22 cellular contexts compared by ENCODE assay signal in the genomic region with DNA sequence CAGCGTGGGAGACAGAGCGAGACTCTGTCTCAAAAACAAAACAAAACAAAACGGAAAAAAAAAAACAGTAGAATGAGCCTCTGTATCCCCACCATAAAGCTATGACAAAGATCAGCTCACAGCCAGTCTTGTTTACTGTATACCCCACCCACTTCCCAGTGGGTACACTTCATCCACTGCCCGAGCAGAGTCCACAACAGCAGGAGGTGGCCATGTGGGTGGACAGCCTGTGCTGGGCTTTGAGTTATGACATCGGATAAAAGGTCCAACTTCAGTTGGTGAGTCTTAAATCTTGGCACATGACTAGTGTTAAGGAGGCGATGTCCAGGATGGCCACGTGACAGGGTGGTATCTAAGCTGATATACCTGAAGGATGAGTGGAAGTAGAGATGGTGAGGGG. TPM values are rescaled to one million over a fixed set of nuclear protein-coding genes. Genes with fewer than 3 reads are reported as not detected.
A peak's percentile ranks its signal among the peaks of the same experiment; 100 is the strongest.
DNase-seq lines count a peak whose midpoint lies in the region; ATAC-seq and TF ChIP-seq lines count a peak whose summit lies in the region.
"Had no signal": no experiment of that assay in that cellular context is flagged by ENCODE, and none has a peak within 500 bp of the region (broad histone marks: within the 10 kb centered on the region; RNA-seq: fewer than 3 reads in every experiment).

No MANE protein-coding gene starts in this region.

- TF ChIP-seq RAD21 in Ishikawa (IDR thresholded peaks at IDR 0.05; ENCODE audit: low read depth): no peak

- 43% methylated on average over 7 of the region's 7 CpGs for WGBS in right lobe of liver (ENCODE audit: insufficient coverage, low coverage, low lambda C conversion rate, missing lambda C conversion rate)
- 42 to 81% methylated on average over 7 of the region's 7 CpGs for WGBS in sigmoid colon, 2 donors

- H3K4me1 ChIP-seq in right lobe of liver: peaks cover 0 to 10% (median 4%) of the 10 kb centered on the region in 4 donors
- H3K4me1 ChIP-seq in sigmoid colon: no peaks in the 10 kb centered on the region
- H3K4me1 ChIP-seq: SJCRH30 had no signal

- TF ChIP-seq POLR2A in right lobe of liver (IDR thresholded peaks at IDR 0.05) (no peak), sigmoid colon (IDR thresholded peaks at IDR 0.05) (no peak)

- H3K9me3 ChIP-seq in right lobe of liver: no peaks in the 10 kb centered on the region
- H3K9me3 ChIP-seq in sigmoid colon: no peaks in the 10 kb centered on the region
- H3K9me3 ChIP-seq: MG63, SJCRH30 had no signal

- peak; percentile 28 for DNase-seq in chondrocyte (ENCODE audit: low spot score)
- peak in 2 of 3 donors; percentile 46 to 76 for DNase-seq in right lobe of liver
- DNase-seq in sigmoid colon: peak; percentile 11
- no peak for DNase-seq in 8988T
- DNase-seq in activated naive CD4-positive, alpha-beta T cell treated with anti-CD3 and anti-CD28 coated beads, Interleukin-2, amount 10 ng/mL, durations not matched to agents 7 days and 5 days: no peak
- DNase-seq in NCI-H1436 (lab: John Stamatoyannopoulos, UW): no peak
- no peak for DNase-seq in foreskin melanocyte
- DNase-seq: ACHN; C1 segment of cervical spinal cord; CD8-positive, alpha-beta memory T cell; DMS53; GDM1; MG63; NCI-H1048; NCI-H1417 treated with DMSO at 0.1 percent for 48 hours; NCI-H1930; NCI-H2227 treated with DMSO at 0.1 percent for 48 hours; NCI-H510A treated with DMSO at 0.1 percent for 48 hours; NCI-H748 treated with DMSO at 0.1 percent for 48 hours; SJCRH30 had no signal

- H3K36me3 Mint-ChIP-seq in chondrocyte (ENCODE audit: low read depth): peaks cover 13% of the 10 kb centered on the region
- H3K36me3 Mint-ChIP-seq in activated naive CD4-positive, alpha-beta T cell treated with anti-CD3 and anti-CD28 coated beads, Interleukin-2, amount 10 ng/mL, durations not matched to agents 7 days and 5 days: no peaks in the 10 kb centered on the region
- H3K36me3 Mint-ChIP-seq: CD8-positive, alpha-beta memory T cell had no signal

- TF ChIP-seq CTCF in chondrocyte (IDR thresholded peaks at IDR 0.05) (no peak), right lobe of liver (IDR thresholded peaks at IDR 0.05) (no peak), sigmoid colon (IDR thresholded peaks at IDR 0.05) (no peak)

- H3K27ac Mint-ChIP-seq in chondrocyte (ENCODE audit: unreplicated experiment): no peak overlapping the region
- H3K27ac Mint-ChIP-seq in activated naive CD4-positive, alpha-beta T cell treated with anti-CD3 and anti-CD28 coated beads, Interleukin-2, amount 10 ng/mL, durations not matched to agents 7 days and 5 days: no peak overlapping the region

- H3K4me3 ChIP-seq in right lobe of liver (no peak overlapping the region), sigmoid colon (no peak overlapping the region)
- H3K4me3 ChIP-seq: MG63, SJCRH30 had no signal

- no peaks in the 10 kb centered on the region for H3K9me3 Mint-ChIP-seq in chondrocyte (ENCODE audit: low read depth)
- no peaks in the 10 kb centered on the region for H3K9me3 Mint-ChIP-seq in activated naive CD4-positive, alpha-beta T cell treated with anti-CD3 and anti-CD28 coated beads, Interleukin-2, amount 10 ng/mL, durations not matched to agents 7 days and 5 days
- H3K9me3 Mint-ChIP-seq: CD8-positive, alpha-beta memory T cell had no signal

- H3K27me3 Mint-ChIP-seq in chondrocyte (ENCODE audit: low read depth): no peaks in the 10 kb centered on the region
- peaks cover 3% of the 10 kb centered on the region for H3K27me3 Mint-ChIP-seq in activated naive CD4-positive, alpha-beta T cell treated with anti-CD3 and anti-CD28 coated beads, Interleukin-2, amount 10 ng/mL, durations not matched to agents 7 days and 5 days
- H3K27me3 Mint-ChIP-seq: CD8-positive, alpha-beta memory T cell had no signal

- ATAC-seq in right lobe of liver: peak; percentile 72 to 91 (median 82)
- ATAC-seq: HCT116 had no signal

- H3K27ac ChIP-seq in right lobe of liver (peak overlapping the region in 1 of 3 donors; percentile 57), sigmoid colon (no peak overlapping the region)
- H3K27ac ChIP-seq: SJCRH30 had no signal

- H3K4me1 Mint-ChIP-seq in chondrocyte (ENCODE audit: low read depth): no peaks in the 10 kb centered on the region
- no peaks in the 10 kb centered on the region for H3K4me1 Mint-ChIP-seq in activated naive CD4-positive, alpha-beta T cell treated with anti-CD3 and anti-CD28 coated beads, Interleukin-2, amount 10 ng/mL, durations not matched to agents 7 days and 5 days
- H3K4me1 Mint-ChIP-seq: CD8-positive, alpha-beta memory T cell had no signal

- TF ChIP-seq EP300 in Ishikawa (IDR thresholded peaks at IDR 0.05; ENCODE audit: borderline replicate concordance) (no peak), sigmoid colon (IDR thresholded peaks at IDR 0.05) (no peak)

- H3K36me3 ChIP-seq in right lobe of liver: peaks cover 4 to 100% (median 51%) of the 10 kb centered on the region in 4 donors
- H3K36me3 ChIP-seq in sigmoid colon: peaks cover 32 to 100% (median 67%) of the 10 kb centered on the region in 4 donors
- H3K36me3 ChIP-seq: SJCRH30 had no signal

- H3K4me3 Mint-ChIP-seq in chondrocyte (ENCODE audit: unreplicated experiment): no peak overlapping the region
- no peak overlapping the region for H3K4me3 Mint-ChIP-seq in activated naive CD4-positive, alpha-beta T cell treated with anti-CD3 and anti-CD28 coated beads, Interleukin-2, amount 10 ng/mL, durations not matched to agents 7 days and 5 days
- H3K4me3 Mint-ChIP-seq: CD8-positive, alpha-beta memory T cell had no signal

- intact Hi-C loops in right lobe of liver (cut with DNase I) (no loop called here), sigmoid colon (cut with DNase I) (no loop called here)

- H3K27me3 ChIP-seq in right lobe of liver: no peaks in the 10 kb centered on the region
- H3K27me3 ChIP-seq in sigmoid colon: no peaks in the 10 kb centered on the region
- H3K27me3 ChIP-seq: MG63, SJCRH30 had no signal

- CTCF ChIA-PET in activated naive CD4-positive, alpha-beta T cell treated with anti-CD3 and anti-CD28 coated beads, Interleukin-2, amount 10 ng/mL, durations not matched to agents 7 days and 5 days (lab: Charles Lee): interaction anchor here (1.1 kb wide), 1 partner anchor 355 kb away, joined by 3 read pairs; no protein-coding TSS in a partner anchor

TF ChIP-seq in Ishikawa, 13 proteins besides CTCF, POLR2A, EP300 and RAD21:
- TF ChIP-seq ZBTB7A (IDR thresholded peaks at IDR 0.05; ENCODE audit: low read depth) (no peak), YY1 (IDR thresholded peaks at IDR 0.05; ENCODE audit: low read depth) (no peak), NFIC (IDR thresholded peaks at IDR 0.05) (no peak), TEAD4 (IDR thresholded peaks at IDR 0.05) (no peak), TCF12 (IDR thresholded peaks at IDR 0.05; ENCODE audit: low read depth) (no peak), FOXM1 (IDR thresholded peaks at IDR 0.05; ENCODE audit: borderline replicate concordance, low read depth) (no peak), CEBPB (IDR thresholded peaks at IDR 0.05) (no peak), EGR1 (IDR thresholded peaks at IDR 0.05) (peak; percentile 65), TAF1 (IDR thresholded peaks at IDR 0.05; ENCODE audit: low read depth) (no peak)
- TF ChIP-seq, protein P1, sequence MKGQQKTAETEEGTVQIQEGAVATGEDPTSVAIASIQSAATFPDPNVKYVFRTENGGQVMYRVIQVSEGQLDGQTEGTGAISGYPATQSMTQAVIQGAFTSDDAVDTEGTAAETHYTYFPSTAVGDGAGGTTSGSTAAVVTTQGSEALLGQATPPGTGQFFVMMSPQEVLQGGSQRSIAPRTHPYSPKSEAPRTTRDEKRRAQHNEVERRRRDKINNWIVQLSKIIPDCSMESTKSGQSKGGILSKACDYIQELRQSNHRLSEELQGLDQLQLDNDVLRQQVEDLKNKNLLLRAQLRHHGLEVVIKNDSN (IDR thresholded peaks at IDR 0.05): peak; percentile 73
- TF ChIP-seq, protein P2, sequence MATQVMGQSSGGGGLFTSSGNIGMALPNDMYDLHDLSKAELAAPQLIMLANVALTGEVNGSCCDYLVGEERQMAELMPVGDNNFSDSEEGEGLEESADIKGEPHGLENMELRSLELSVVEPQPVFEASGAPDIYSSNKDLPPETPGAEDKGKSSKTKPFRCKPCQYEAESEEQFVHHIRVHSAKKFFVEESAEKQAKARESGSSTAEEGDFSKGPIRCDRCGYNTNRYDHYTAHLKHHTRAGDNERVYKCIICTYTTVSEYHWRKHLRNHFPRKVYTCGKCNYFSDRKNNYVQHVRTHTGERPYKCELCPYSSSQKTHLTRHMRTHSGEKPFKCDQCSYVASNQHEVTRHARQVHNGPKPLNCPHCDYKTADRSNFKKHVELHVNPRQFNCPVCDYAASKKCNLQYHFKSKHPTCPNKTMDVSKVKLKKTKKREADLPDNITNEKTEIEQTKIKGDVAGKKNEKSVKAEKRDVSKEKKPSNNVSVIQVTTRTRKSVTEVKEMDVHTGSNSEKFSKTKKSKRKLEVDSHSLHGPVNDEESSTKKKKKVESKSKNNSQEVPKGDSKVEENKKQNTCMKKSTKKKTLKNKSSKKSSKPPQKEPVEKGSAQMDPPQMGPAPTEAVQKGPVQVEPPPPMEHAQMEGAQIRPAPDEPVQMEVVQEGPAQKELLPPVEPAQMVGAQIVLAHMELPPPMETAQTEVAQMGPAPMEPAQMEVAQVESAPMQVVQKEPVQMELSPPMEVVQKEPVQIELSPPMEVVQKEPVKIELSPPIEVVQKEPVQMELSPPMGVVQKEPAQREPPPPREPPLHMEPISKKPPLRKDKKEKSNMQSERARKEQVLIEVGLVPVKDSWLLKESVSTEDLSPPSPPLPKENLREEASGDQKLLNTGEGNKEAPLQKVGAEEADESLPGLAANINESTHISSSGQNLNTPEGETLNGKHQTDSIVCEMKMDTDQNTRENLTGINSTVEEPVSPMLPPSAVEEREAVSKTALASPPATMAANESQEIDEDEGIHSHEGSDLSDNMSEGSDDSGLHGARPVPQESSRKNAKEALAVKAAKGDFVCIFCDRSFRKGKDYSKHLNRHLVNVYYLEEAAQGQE (IDR thresholded peaks at IDR 0.05; ENCODE audit: low read depth): no peak
- TF ChIP-seq, protein P3, sequence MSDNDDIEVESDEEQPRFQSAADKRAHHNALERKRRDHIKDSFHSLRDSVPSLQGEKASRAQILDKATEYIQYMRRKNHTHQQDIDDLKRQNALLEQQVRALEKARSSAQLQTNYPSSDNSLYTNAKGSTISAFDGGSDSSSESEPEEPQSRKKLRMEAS (IDR thresholded peaks at IDR 0.05): no peak
TF ChIP-seq in Ishikawa: peak in this region for 2.

RNA-seq across cellular contexts. Expression of a gene that starts 34.8 kb away (rescaled TPM):
- total RNA-seq in chondrocyte: 30.1 to 31.9 TPM (median 31.6 TPM) in 3 replicates
- 10 to 100 TPM; 18.0 to 28.1 (median 19.9) TPM for total RNA-seq in right lobe of liver
- 10 to 100 TPM; 25.7 to 48.2 (median 36.8) TPM for total RNA-seq in sigmoid colon
- 10 to 100 TPM; 32.9 to 47.4 (median 46.0) TPM for polyA plus RNA-seq in sigmoid colon

RNA-seq across cellular contexts. Expression of a gene that starts 40.5 kb away (rescaled TPM):
- total RNA-seq in chondrocyte: 42.0 to 73.8 TPM (median 73.3 TPM) in 3 replicates
- total RNA-seq in right lobe of liver: 1,000 to 10,000 TPM in 2 of 6 experiments, 100 to 1,000 TPM in 4; 287 to 1,060 (median 749) TPM
- 100 to 1,000 TPM; 112 to 132 (median 126) TPM for total RNA-seq in sigmoid colon
- polyA plus RNA-seq in sigmoid colon: 100 to 1,000 TPM; 195 to 348 (median 225) TPM

Comparison
In these comparisons a context has a peak if more than half of its experiments do, and no peak if none do; other contexts are left out.
1. DNase-seq: peak in chondrocyte (single experiment), right lobe of liver (2 of 3) and sigmoid colon (single experiment); none in 8988T (single experiment), activated naive CD4-positive, alpha-beta T cell treated with anti-CD3 and anti-CD28 coated beads, Interleukin-2, amount 10 ng/mL, durations not matched to agents 7 days and 5 days (single experiment), NCI-H1436 (single experiment) and foreskin melanocyte (single experiment).